ENCODE assay signal across 8 cellular contexts in the genomic region with DNA sequence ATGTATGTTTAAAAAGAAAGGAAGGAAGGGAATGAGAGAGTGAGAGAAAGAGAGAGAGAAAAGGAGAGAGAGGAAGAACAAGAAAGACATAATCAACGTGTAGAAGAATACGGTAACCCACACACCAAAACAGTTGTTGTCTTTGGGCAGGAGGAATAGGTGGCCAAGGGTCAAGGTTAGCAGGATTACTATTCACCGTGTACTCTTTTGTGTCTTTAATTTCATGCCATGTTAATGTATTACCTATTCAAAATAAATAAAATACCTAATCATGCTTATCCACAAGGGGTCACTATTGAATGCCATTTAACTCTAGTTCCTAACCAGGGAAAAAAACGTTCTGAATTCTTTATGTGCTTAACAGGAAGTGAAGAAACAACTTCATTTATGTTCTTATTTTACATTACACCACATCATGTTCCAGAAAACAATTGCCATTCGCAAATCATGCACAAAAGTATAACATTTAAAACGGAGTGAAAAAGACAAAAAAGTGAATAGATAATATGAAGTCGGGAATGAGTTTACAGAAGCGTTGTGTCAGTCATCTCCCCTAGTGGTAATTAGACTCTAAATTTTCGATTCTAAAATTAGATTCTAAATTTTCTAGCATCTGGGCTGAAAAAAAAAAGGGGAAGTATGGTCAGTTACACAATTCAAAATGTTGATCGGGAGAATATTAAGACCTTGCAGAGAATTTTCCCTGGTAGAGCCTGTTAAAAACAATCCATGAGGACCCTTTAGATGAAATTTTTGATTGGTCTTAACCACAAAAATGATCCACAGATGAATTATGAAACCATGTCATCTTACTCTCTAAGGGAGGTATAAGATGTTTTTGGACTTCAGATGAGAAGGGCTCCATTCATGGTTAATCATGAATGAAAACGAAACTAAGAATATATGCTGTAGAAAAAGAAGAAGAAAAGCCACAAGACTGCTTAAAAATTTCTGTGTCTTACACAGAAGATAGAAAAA. TPM values are rescaled to one million over a fixed set of nuclear protein-coding genes. Genes with fewer than 3 reads are reported as not detected.
A peak's percentile ranks its signal among the peaks of the same experiment; 100 is the strongest.
DNase-seq lines count a peak whose midpoint lies in the region; ATAC-seq and TF ChIP-seq lines count a peak whose summit lies in the region.

No MANE protein-coding gene starts in this region.

- H3K27me3 ChIP-seq in HUES64 (ENCODE audit: insufficient read depth, low read length) = no peaks in the 10 kb centered on the region
- peaks cover 3% of the 10 kb centered on the region for H3K27me3 ChIP-seq in hepatocyte
- no peaks in the 10 kb centered on the region for H3K27me3 ChIP-seq in skeletal muscle tissue (ENCODE audit: control insufficient read depth in 3 of 3, insufficient read depth in 3 of 3, low read length in 3 of 3)

- DNase-seq in GM04503 (ENCODE audit: low read depth) = peak; percentile 31
- peak; percentile 82 for DNase-seq in NCI-H82 treated with DMSO at 0.1 percent for 48 hours (lab: John Stamatoyannopoulos, UW; ENCODE audit: unreplicated experiment)
- peak; percentile 68 for DNase-seq in astrocyte of the cerebellum (ENCODE audit: low read depth)
- peak; percentile 71 for DNase-seq in hepatocyte (ENCODE audit: low spot score)
- DNase-seq in posterior vena cava (ENCODE audit: low spot score) = no peak

- H3K79me2 ChIP-seq in hepatocyte = no peaks in the 10 kb centered on the region

- no peaks in the 10 kb centered on the region for H3K9me3 ChIP-seq in HUES64 (ENCODE audit: insufficient read depth, low read depth, low read length)
- no peaks in the 10 kb centered on the region for H3K9me3 ChIP-seq in hepatocyte (ENCODE audit: low read depth)
- no peaks in the 10 kb centered on the region for H3K9me3 ChIP-seq in skeletal muscle tissue (ENCODE audit: control insufficient read depth in 3 of 3, low read length in 3 of 3)

- H3K4me3 ChIP-seq in HUES64 (ENCODE audit: low read length) (peak overlapping the region; percentile 39; the same call in 1 of the 2 replicates), astrocyte of the cerebellum (ENCODE audit: low read depth, low read length) (peak overlapping the region; percentile 30), hepatocyte (peak overlapping the region; percentile 16), skeletal muscle tissue (ENCODE audit: low read length in 3 of 3) (peak overlapping the region; percentile 58 to 91 (median 64))

- H3K4me1 ChIP-seq in HUES64 (ENCODE audit: insufficient read depth, low read length) = peaks cover 4% of the 10 kb centered on the region; the same call in 1 of the 2 replicates
- peaks cover 5% of the 10 kb centered on the region for H3K4me1 ChIP-seq in hepatocyte (ENCODE audit: insufficient read depth)
- no peaks in the 10 kb centered on the region for H3K4me1 ChIP-seq in skeletal muscle tissue (ENCODE audit: control insufficient read depth in 3 of 3, insufficient read depth in 3 of 3, low read length in 3 of 3)

- H3K4me2 ChIP-seq in hepatocyte = peak overlapping the region; percentile 71

- in situ Hi-C loops in astrocyte of the cerebellum (cut with HindIII; ENCODE audit: low sequenced_read_pairs) = loop anchor here (25.0 kb wide), 1 partner anchor 306 kb away; a partner anchor contains a TSS

- peak; percentile 70 for ATAC-seq in GM21723 (IDR thresholded peaks at IDR 0.05; ENCODE audit: unreplicated experiment)

- H3K27ac ChIP-seq in HUES64 (ENCODE audit: low read depth, low read length) = no peak overlapping the region
- H3K27ac ChIP-seq in hepatocyte = no peak overlapping the region
- H3K27ac ChIP-seq in skeletal muscle tissue (ENCODE audit: low read depth, low read length) = no peak overlapping the region

- H3K9me2 ChIP-seq in hepatocyte (replicated peaks; ENCODE audit: insufficient read depth) = no peaks in the 10 kb centered on the region

- WGBS in HUES64 = 59% methylated on average over 8 of the region's 11 CpGs
- WGBS in hepatocyte (ENCODE audit: low lambda C conversion rate, missing lambda C conversion rate) = 34% methylated on average over 11 of the region's 11 CpGs

- intact Hi-C loops in posterior vena cava (cut with DNase I) = no loop called here

- H4K20me1 ChIP-seq in hepatocyte (ENCODE audit: insufficient read depth, poor library complexity, severe bottlenecking) = no peaks in the 10 kb centered on the region

- H3K36me3 ChIP-seq in HUES64 (ENCODE audit: insufficient read depth, low read length) (no peaks in the 10 kb centered on the region), hepatocyte (replicated peaks; ENCODE audit: insufficient read depth, low read depth) (no peaks in the 10 kb centered on the region), skeletal muscle tissue (ENCODE audit: control insufficient read depth in 3 of 3, insufficient read depth in 3 of 3, low read length in 3 of 3) (no peaks in the 10 kb centered on the region)

- no peak overlapping the region for H3K9ac ChIP-seq in HUES64 (ENCODE audit: low read depth, low read length)
- peak overlapping the region; percentile 57 to 75 (median 57) for H3K9ac ChIP-seq in skeletal muscle tissue (ENCODE audit: low read depth in 1 of 3, low read length in 3 of 3)

- TF ChIP-seq CTCF in astrocyte of the cerebellum (IDR thresholded peaks at IDR 0.05; ENCODE audit: low read depth, low read length, missing control alignments) = peak; percentile 20
- TF ChIP-seq CTCF in hepatocyte (IDR thresholded peaks at IDR 0.05; ENCODE audit: poor library complexity) = peak; percentile 71

- peak overlapping the region; percentile 79 for H2AFZ ChIP-seq in hepatocyte

RNA-seq across cellular contexts. Expression of a gene that starts 0.7 kb away (rescaled TPM):
- not detected for polyA plus RNA-seq in HUES64 (2013, experiment 1 of 2)
- polyA plus RNA-seq in HUES64 (2013, experiment 2 of 2) = not detected
- total RNA-seq in hepatocyte = 1.4 and 2.0 TPM in 2 replicates
- 0.22 and 2.8 TPM in 2 replicates for polyA plus RNA-seq in hepatocyte
- total RNA-seq in skeletal muscle tissue = 0.52 TPM
- total RNA-seq in posterior vena cava = 1 to 10 TPM; 1.1 to 1.2 TPM

RNA-seq across cellular contexts. Expression of a gene that starts 11.9 kb away (rescaled TPM):
- 52.8 TPM for polyA plus RNA-seq in HUES64 (2013, experiment 1 of 2)
- 56.6 TPM for polyA plus RNA-seq in HUES64 (2013, experiment 2 of 2)
- 84.5 and 96.7 TPM in 2 replicates for total RNA-seq in hepatocyte
- 62.7 and 65.4 TPM in 2 replicates for polyA plus RNA-seq in hepatocyte
- total RNA-seq in skeletal muscle tissue = 79.9 TPM
- total RNA-seq in posterior vena cava = 10 to 100 TPM; 45.0 to 54.1 TPM
